ENCODE assay signal across 24 cellular contexts in genomic region chr14:88592016-88592415, GRCh38. TPM values are rescaled to one million over a fixed set of nuclear protein-coding genes. Genes with fewer than 3 reads are reported as not detected.
"Had no signal": no experiment of that assay in that cellular context is flagged by ENCODE, and none has a peak within 500 bp of the region (broad histone marks: within the 10 kb centered on the region; RNA-seq: fewer than 3 reads in every experiment).

No MANE protein-coding gene starts in this region.

- FAIRE-seq: kidney, small intestine had no signal

- H3K36me3 ChIP-seq: breast epithelium, ovary had no signal

- H3K9me3 Mint-ChIP-seq: activated T-cell treated with anti-CD3 and anti-CD28 coated beads, Interleukin-2, amount 50 U/mL, for 72 hours; dendritic cell treated with granulocyte-macrophage colony-stimulating factor and Interleukin-4, amounts not matched to agents 40 ng/mL and 50 ng/mL, for 4 days had no signal

- ATAC-seq: activated T-cell treated with anti-CD3 and anti-CD28 coated beads, Interleukin-2, amount 50 U/mL, for 72 hours; right lobe of liver; T-helper 17 cell had no signal

- H3K9me3 ChIP-seq: breast epithelium, left ventricle myocardium inferior, ovary, right lobe of liver, thoracic aorta, upper lobe of left lung had no signal

- H3K27ac Mint-ChIP-seq: activated T-cell treated with anti-CD3 and anti-CD28 coated beads, Interleukin-2, amount 50 U/mL, for 72 hours; dendritic cell treated with granulocyte-macrophage colony-stimulating factor and Interleukin-4, amounts not matched to agents 40 ng/mL and 50 ng/mL, for 4 days; T-helper 17 cell had no signal

- H3K4me1 ChIP-seq: breast epithelium, left ventricle myocardium inferior, right lobe of liver, upper lobe of left lung had no signal

- DNase-seq: activated CD4-positive, CD25-positive, alpha-beta regulatory T cell treated with anti-CD3 and anti-CD28 coated beads, Interleukin-2, amount 50 U/mL, for 72 hours; activated CD8-positive, alpha-beta memory T cell treated with anti-CD3 and anti-CD28 coated beads for 24 hours; activated CD8-positive, alpha-beta memory T cell treated with anti-CD3 and anti-CD28 coated beads, Interleukin-2, amount 50 U/mL, for 48 hours; activated effector memory CD4-positive, alpha-beta T cell treated with anti-CD3 and anti-CD28 coated beads, Interleukin-2, amount 50 U/mL, for 16 hours; activated naive CD4-positive, alpha-beta T cell treated with anti-CD3 and anti-CD28 coated beads, Interleukin-2, amount 50 U/mL, for 16 hours; activated T-cell treated with anti-CD3 and anti-CD28 coated beads, Interleukin-2, amount 50 U/mL, for 72 hours; aorta; cerebellar nuclear complex; effector CD8-positive, alpha-beta T cell; foreskin melanocyte; kidney; left ventricle myocardium inferior; mammary epithelial cell; ovary; right lobe of liver; small intestine; stimulated activated CD4-positive, alpha-beta T cell treated with anti-CD3 and anti-CD28 coated beads, Interleukin-15, amount 100 ng/mL, for 24 hours; stimulated activated CD4-positive, alpha-beta T cell treated with anti-CD3 and anti-CD28 coated beads, Interleukin-4, amount 100 ng/mL, for 1 hour; T-helper 17 cell; upper lobe of left lung had no signal

- H3K27ac ChIP-seq: breast epithelium, left ventricle myocardium inferior, ovary, right lobe of liver, thoracic aorta, upper lobe of left lung, VCaP had no signal

- H3K4me3 ChIP-seq: breast epithelium, left ventricle myocardium inferior, ovary, right lobe of liver, thoracic aorta, upper lobe of left lung had no signal

- H3K4me3 Mint-ChIP-seq: activated T-cell treated with anti-CD3 and anti-CD28 coated beads, Interleukin-2, amount 50 U/mL, for 72 hours; dendritic cell treated with granulocyte-macrophage colony-stimulating factor and Interleukin-4, amounts not matched to agents 40 ng/mL and 50 ng/mL, for 4 days; T-helper 17 cell had no signal

- H3K27me3 ChIP-seq: breast epithelium, ovary, right lobe of liver, upper lobe of left lung had no signal

- H3K27me3 Mint-ChIP-seq: dendritic cell treated with granulocyte-macrophage colony-stimulating factor and Interleukin-4, amounts not matched to agents 40 ng/mL and 50 ng/mL, for 4 days; T-helper 17 cell had no signal

RNA-seq across cellular contexts. Expression of gene PTPN21, which starts 37.2 kb away (rescaled TPM):
- total RNA-seq: T-helper 17 cell had no signal
